In genomic region chr3:178987745-178988144, GRCh38 we compare ENCODE assay signal across 17 cellular contexts.
DNase-seq lines count a peak whose midpoint lies in the region; ATAC-seq, FAIRE-seq and TF ChIP-seq lines count a peak whose summit lies in the region.
"Had no signal": no experiment of that assay in that cellular context is flagged by ENCODE, and none has a peak within 500 bp of the region (broad histone marks: within the 10 kb centered on the region; RNA-seq: fewer than 3 reads in every experiment).

No MANE protein-coding gene starts in this region.

- ATAC-seq in HepG2, result no peak
- ATAC-seq in right lobe of liver, result no peak
- ATAC-seq in GM12878, result no peak

- H3K9me3 Mint-ChIP-seq in osteocyte (ENCODE audit: unreplicated experiment), result peaks cover 50% of the 10 kb centered on the region

- H3K27me3 ChIP-seq in HepG2 (ENCODE audit: control insufficient read depth in 1 of 2, insufficient read depth in 2 of 2, low read length in 2 of 2), result no peaks in the 10 kb centered on the region
- no peaks in the 10 kb centered on the region for H3K27me3 ChIP-seq in right lobe of liver
- H3K27me3 ChIP-seq in GM12878 (replicated peaks in 1 of 2; ENCODE audit: control insufficient read depth in 2 of 2, insufficient read depth in 2 of 2, low read length in 1 of 2), result no peaks in the 10 kb centered on the region
- H3K27me3 ChIP-seq in SK-N-SH (ENCODE audit: insufficient read depth), result no peaks in the 10 kb centered on the region
- H3K27me3 ChIP-seq: BLaER1 had no signal

- H2AFZ ChIP-seq in HepG2 (ENCODE audit: low read length) (no peak overlapping the region), GM12878 (ENCODE audit: control insufficient read depth, low read depth, low read length) (no peak overlapping the region), SK-N-SH (ENCODE audit: low read depth) (no peak overlapping the region)

- intact Hi-C loops in HepG2 (cut with micrococcal nuclease; ENCODE audit: unreplicated experiment) (no loop called here), right lobe of liver (cut with DNase I) (no loop called here), GM12878 (cut with micrococcal nuclease; ENCODE audit: unreplicated experiment) (no loop called here)

- no peaks in the 10 kb centered on the region for H3K27me3 Mint-ChIP-seq in osteocyte (ENCODE audit: unreplicated experiment)

- POLR2A ChIA-PET in HepG2 (lab: Yijun Ruan, JAX) (no interaction called here), GM12878 (lab: Charles Lee) (no interaction called here), SK-N-SH (lab: Yijun Ruan, JAX) (no interaction called here)

- no peak for FAIRE-seq in HepG2 (lab: Jason Lieb, UNC)
- no peak for FAIRE-seq in GM12878 (lab: Jason Lieb, UNC)
- FAIRE-seq: GM18507 had no signal

- H3K4me1 Mint-ChIP-seq in osteocyte (ENCODE audit: unreplicated experiment), result no peaks in the 10 kb centered on the region
- H3K4me1 Mint-ChIP-seq: CD8-positive, alpha-beta memory T cell had no signal

- peaks cover 24% of the 10 kb centered on the region for H3K36me3 Mint-ChIP-seq in osteocyte (ENCODE audit: unreplicated experiment)

- no TSS peak for BruUV-seq in HepG2 (replicated peaks; lab: Mats Ljungman, UMichigan)
- no TSS peak for BruUV-seq in GM12878 (replicated peaks; lab: Mats Ljungman, UMichigan)

- SMC1A ChIA-PET in GM12878 (lab: Charles Lee; ENCODE audit: uncharacterized antibody, unreplicated experiment), result no interaction called here

- no peak overlapping the region for H3K9ac ChIP-seq in HepG2 (ENCODE audit: insufficient read depth, low read depth, low read length)
- no peak overlapping the region for H3K9ac ChIP-seq in GM12878 (ENCODE audit: control insufficient read depth, insufficient read depth, low read length)
- H3K9ac ChIP-seq in SK-N-SH, result no peak overlapping the region
- H3K9ac ChIP-seq: BLaER1 had no signal

- in situ Hi-C loops in HepG2 (cut with HindIII; ENCODE audit: extremely low pct_ligation_motif_present, low pct_unique_long_range_greater_than_20kb), result no loop called here
- in situ Hi-C loops in GM12878 (cut with MboI), result no loop called here

- no peak overlapping the region for H3K4me3 Mint-ChIP-seq in osteocyte (ENCODE audit: unreplicated experiment)
- H3K4me3 Mint-ChIP-seq: CD8-positive, alpha-beta memory T cell had no signal

- no peak overlapping the region for H3K4me2 ChIP-seq in HepG2 (ENCODE audit: low read depth, low read length)
- no peak overlapping the region for H3K4me2 ChIP-seq in GM12878 (ENCODE audit: control insufficient read depth, insufficient read depth)
- H3K4me2 ChIP-seq in SK-N-SH, result no peak overlapping the region
- H3K4me2 ChIP-seq: BLaER1 had no signal

- no peak for TF ChIP-seq RAD21 in HepG2 (CRISPR knock-in tag; IDR thresholded peaks at IDR 0.05)
- no peak for TF ChIP-seq RAD21 in GM12878 (IDR thresholded peaks at IDR 0.05; ENCODE audit: insufficient read depth, low read depth, low read length)
- TF ChIP-seq RAD21 in SK-N-SH (IDR thresholded peaks at IDR 0.05; ENCODE audit: low read length), result no peak

- H4K20me1 ChIP-seq in HepG2 (ENCODE audit: insufficient read depth, low read length) (no peaks in the 10 kb centered on the region), GM12878 (ENCODE audit: control insufficient read depth, insufficient read depth) (no peaks in the 10 kb centered on the region), SK-N-SH (ENCODE audit: insufficient read depth) (no peaks in the 10 kb centered on the region)
- H4K20me1 ChIP-seq: BLaER1 had no signal

- no peak overlapping the region for H3K27ac Mint-ChIP-seq in osteocyte (ENCODE audit: unreplicated experiment)
- H3K27ac Mint-ChIP-seq: CD8-positive, alpha-beta memory T cell had no signal

- CTCF ChIA-PET in HepG2 (lab: Yijun Ruan, JAX; ENCODE audit: low intra/inter-chr PET ratio, low total read pairs) (no interaction called here), GM12878 (lab: Yijun Ruan, JAX) (no interaction called here), SK-N-SH (lab: Yijun Ruan, JAX) (interaction anchor here (1.9 kb wide), 1 partner anchor 21 kb away, joined by 4 read pairs; no protein-coding TSS in a partner anchor)

- no peak for TF ChIP-seq EP300 in HepG2 (IDR thresholded peaks at IDR 0.05; ENCODE audit: low read depth in 2 of 2, low read length in 2 of 2)
- no peak for TF ChIP-seq EP300 in HepG2 (CRISPR knock-in tag; IDR thresholded peaks at IDR 0.05; ENCODE audit: borderline replicate concordance)
- no peak for TF ChIP-seq EP300 in GM12878 (IDR thresholded peaks at IDR 0.05; ENCODE audit: borderline replicate concordance in 1 of 2, control insufficient read depth in 1 of 2, low read depth in 2 of 2, low read length in 2 of 2)
- no peak for TF ChIP-seq EP300 in SK-N-SH (IDR thresholded peaks at IDR 0.05; ENCODE audit: borderline replicate concordance in 1 of 2, low read depth in 1 of 2, low read length in 1 of 2)

- DNase-seq in HepG2 (ENCODE audit: low spot score), result no peak
- no peak for DNase-seq in right lobe of liver
- DNase-seq in GM12878 (ENCODE audit: low read depth, low spot score), result no peak
- DNase-seq in myocyte (ENCODE audit: low read depth), result peak; percentile 46
- no peak for DNase-seq in stimulated activated naive CD4-positive, alpha-beta T cell (lab: John Stamatoyannopoulos, UW)
- no peak for DNase-seq in osteocyte (ENCODE audit: extremely low spot score, unreplicated experiment)
- DNase-seq in SK-N-SH, result no peak
- DNase-seq: AML-193; Calu3; CD8-positive, alpha-beta memory T cell; DMS 273 treated with DMSO at 0.1 percent for 48 hours; H7; KG1 had no signal

- H3K79me2 ChIP-seq in HepG2 (ENCODE audit: insufficient read depth, low read length), result no peaks in the 10 kb centered on the region
- no peaks in the 10 kb centered on the region for H3K79me2 ChIP-seq in GM12878 (ENCODE audit: control insufficient read depth, insufficient read depth, low read length)
- no peaks in the 10 kb centered on the region for H3K79me2 ChIP-seq in SK-N-SH (ENCODE audit: insufficient read depth)

- TF ChIP-seq CTCF in HepG2 (CRISPR knock-in tag; IDR thresholded peaks at IDR 0.05) (no peak), right lobe of liver (IDR thresholded peaks at IDR 0.05) (no peak), GM12878 (IDR thresholded peaks at IDR 0.05 in 2 of 3, conservative IDR thresholded peaks at IDR 0.05 in 1 of 3; ENCODE audit: control insufficient read depth in 2 of 3, extremely low read depth in 1 of 3, insufficient read depth in 1 of 3, low read depth in 3 of 3, low read length in 3 of 3) (no peak), osteocyte (IDR thresholded peaks at IDR 0.05) (no peak), SK-N-SH (IDR thresholded peaks at IDR 0.05) (no peak)

- no peak for TF ChIP-seq POLR2A in HepG2 (IDR thresholded peaks at IDR 0.05; ENCODE audit: insufficient read depth in 1 of 2, low read depth in 2 of 2, low read length in 2 of 2)
- no peak for TF ChIP-seq POLR2A in right lobe of liver (IDR thresholded peaks at IDR 0.05)
- TF ChIP-seq POLR2A in GM12878 (IDR thresholded peaks at IDR 0.05; ENCODE audit: low read depth, low read length), result no peak

- RAD21 ChIA-PET in GM12878 (lab: Charles Lee; ENCODE audit: unreplicated experiment), result no interaction called here

- H3K9me2 ChIP-seq in SK-N-SH, result no peaks in the 10 kb centered on the region

- no peaks in the 10 kb centered on the region for H3F3A ChIP-seq in SK-N-SH (replicated peaks; ENCODE audit: insufficient read depth)

- 50% methylated on average over 1 of the region's 1 CpG for WGBS in HepG2 (ENCODE audit: low lambda C conversion rate)
- 100% methylated on average over 1 of the region's 1 CpG for WGBS in right lobe of liver (ENCODE audit: insufficient coverage, low coverage, low lambda C conversion rate, missing lambda C conversion rate)
- WGBS in GM12878 (ENCODE audit: insufficient coverage, insufficient replicate concordance, low lambda C conversion rate, missing lambda C conversion rate), result 100% methylated on average over 1 of the region's 1 CpG
- 86% methylated on average over 1 of the region's 1 CpG for WGBS in SK-N-SH (ENCODE audit: low lambda C conversion rate)

- H3K4me3 ChIP-seq in HepG2 (replicated peaks in 1 of 3; ENCODE audit: insufficient read depth in 1 of 3, low read depth in 2 of 3, low read length in 3 of 3), result no peak overlapping the region
- no peak overlapping the region for H3K4me3 ChIP-seq in right lobe of liver
- no peak overlapping the region for H3K4me3 ChIP-seq in GM12878
- H3K4me3 ChIP-seq in SK-N-SH (ENCODE audit: low read depth in 2 of 2, low read length in 1 of 2), result no peak overlapping the region
- H3K4me3 ChIP-seq: BLaER1 had no signal

- no peaks in the 10 kb centered on the region for H3K36me3 ChIP-seq in HepG2 (replicated peaks in 1 of 2; ENCODE audit: control insufficient read depth in 1 of 2, insufficient read depth in 2 of 2, low read length in 2 of 2)
- H3K36me3 ChIP-seq in right lobe of liver, result no peaks in the 10 kb centered on the region
- no peaks in the 10 kb centered on the region for H3K36me3 ChIP-seq in GM12878 (ENCODE audit: control insufficient read depth in 2 of 2, insufficient read depth in 2 of 2, low read length in 1 of 2)
- no peaks in the 10 kb centered on the region for H3K36me3 ChIP-seq in SK-N-SH (replicated peaks in 1 of 2; ENCODE audit: control insufficient read depth in 1 of 2, insufficient read depth in 2 of 2, low read length in 1 of 2)

- H3K27ac ChIP-seq in HepG2 (ENCODE audit: extremely low read length, insufficient read depth, low read length) (no peak overlapping the region), right lobe of liver (no peak overlapping the region), GM12878 (ENCODE audit: control insufficient read depth, insufficient read depth) (no peak overlapping the region), SK-N-SH (ENCODE audit: low read depth in 2 of 2, low read length in 1 of 2) (no peak overlapping the region)
- H3K27ac ChIP-seq: 22Rv1, BLaER1, HL-60 had no signal

- no peaks in the 10 kb centered on the region for H3K4me1 ChIP-seq in HepG2 (ENCODE audit: insufficient read depth, low read length)
- no peaks in the 10 kb centered on the region for H3K4me1 ChIP-seq in right lobe of liver
- H3K4me1 ChIP-seq in GM12878 (ENCODE audit: control insufficient read depth, insufficient read depth, low read length), result no peaks in the 10 kb centered on the region
- H3K4me1 ChIP-seq in SK-N-SH (ENCODE audit: control insufficient read depth in 1 of 2, insufficient read depth in 2 of 2, low read depth in 1 of 2, low read length in 1 of 2), result no peaks in the 10 kb centered on the region
- H3K4me1 ChIP-seq: BLaER1 had no signal

- peaks cover 47% of the 10 kb centered on the region for H3K9me3 ChIP-seq in HepG2 (ENCODE audit: low read length)
- peaks cover 0 to 16% (median 2%) of the 10 kb centered on the region in 4 donors for H3K9me3 ChIP-seq in right lobe of liver
- peaks cover 21% of the 10 kb centered on the region for H3K9me3 ChIP-seq in GM12878 (replicated peaks; ENCODE audit: control insufficient read depth, insufficient read depth, low read length)
- H3K9me3 ChIP-seq in SK-N-SH, result peaks cover 10% of the 10 kb centered on the region; the same call in 1 of the 2 replicates

TF ChIP-seq in GM12878, 131 proteins besides CTCF, POLR2A, EP300 and RAD21 (continues in another document):
- TF ChIP-seq CHD1 (IDR thresholded peaks at IDR 0.05; ENCODE audit: low read depth, low read length) (no peak), CBX5 (IDR thresholded peaks at IDR 0.05; ENCODE audit: low read depth) (peak; percentile 99)

TF ChIP-seq in SK-N-SH, 30 proteins besides CTCF, POLR2A, EP300 and RAD21 (continues in another document):
- TF ChIP-seq FOXJ3 (CRISPR knock-in tag; IDR thresholded peaks at IDR 0.05) (no peak), JUND (IDR thresholded peaks at IDR 0.05) (no peak), RCOR1 (IDR thresholded peaks at IDR 0.05; ENCODE audit: low read length) (no peak), TEAD4 (IDR thresholded peaks at IDR 0.05; ENCODE audit: borderline replicate concordance, insufficient read depth) (no peak)

Comparison
In these comparisons a context has a peak if more than half of its experiments do, and no peak if none do; other contexts are left out.
1. Of the 75 proteins assayed by ChIP-seq in both HepG2 and GM12878: peak only in HepG2: none; only in GM12878: none; in both: CBX5; in neither: 74.